In genomic region chr18:7561907-7562460, GRCh38 we compare ENCODE assay signal across 13 cellular contexts.
"Had no signal": no experiment of that assay in that cellular context is flagged by ENCODE, and none has a peak within 500 bp of the region (broad histone marks: within the 10 kb centered on the region; RNA-seq: fewer than 3 reads in every experiment).

No MANE protein-coding gene starts in this region.

- H3K36me3 Mint-ChIP-seq: activated naive CD8-positive, alpha-beta T cell treated with anti-CD3 and anti-CD28 coated beads, Interleukin-2, amount 10 ng/mL, durations not matched to agents 7 days and 5 days; memory B cell; natural killer cell treated with Interleukin-12 subunit alpha and Interleukin-12 subunit beta and Interleukin-15 and Interleukin-18, amount 100 ng/mL, for 72 hours had no signal

- DNase-seq: activated CD4-positive, CD25-positive, alpha-beta regulatory T cell treated with anti-CD3 and anti-CD28 coated beads, Interleukin-2, amount 50 U/mL, for 72 hours; activated naive CD4-positive, alpha-beta T cell; activated naive CD8-positive, alpha-beta T cell treated with anti-CD3 and anti-CD28 coated beads, Interleukin-2, amount 10 ng/mL, durations not matched to agents 7 days and 5 days; activated T-cell treated with anti-CD3 and anti-CD28 coated beads for 4 hours; anterior cingulate cortex; foreskin fibroblast; nucleus accumbens; right cardiac atrium had no signal

- FAIRE-seq: colon had no signal

- H3K4me3 Mint-ChIP-seq: activated naive CD8-positive, alpha-beta T cell treated with anti-CD3 and anti-CD28 coated beads, Interleukin-2, amount 10 ng/mL, durations not matched to agents 7 days and 5 days; memory B cell; natural killer cell treated with Interleukin-12 subunit alpha and Interleukin-12 subunit beta and Interleukin-15 and Interleukin-18, amount 100 ng/mL, for 72 hours; stimulated activated naive CD8-positive, alpha-beta T cell treated with anti-CD3 and anti-CD28 coated beads, Interleukin-15, Interleukin-2, amounts not matched to agents 100 ng/mL and 50 ng/mL, for 24 hours had no signal

- H3K9me3 Mint-ChIP-seq: activated naive CD8-positive, alpha-beta T cell treated with anti-CD3 and anti-CD28 coated beads, Interleukin-2, amount 10 ng/mL, durations not matched to agents 7 days and 5 days; memory B cell; natural killer cell treated with Interleukin-12 subunit alpha and Interleukin-12 subunit beta and Interleukin-15 and Interleukin-18, amount 100 ng/mL, for 72 hours; stimulated activated naive CD8-positive, alpha-beta T cell treated with anti-CD3 and anti-CD28 coated beads, Interleukin-15, Interleukin-2, amounts not matched to agents 100 ng/mL and 50 ng/mL, for 24 hours had no signal

- H3K27ac ChIP-seq: SK-N-MC had no signal

- H3K4me3 ChIP-seq: SK-N-MC had no signal

- ATAC-seq: natural killer cell treated with Interleukin-12 subunit alpha and Interleukin-12 subunit beta and Interleukin-15 and Interleukin-18, amount 100 ng/mL, for 72 hours had no signal

- H3K4me1 Mint-ChIP-seq: activated naive CD8-positive, alpha-beta T cell treated with anti-CD3 and anti-CD28 coated beads, Interleukin-2, amount 10 ng/mL, durations not matched to agents 7 days and 5 days had no signal

- H3K27ac Mint-ChIP-seq: activated naive CD8-positive, alpha-beta T cell treated with anti-CD3 and anti-CD28 coated beads, Interleukin-2, amount 10 ng/mL, durations not matched to agents 7 days and 5 days; memory B cell; natural killer cell treated with Interleukin-12 subunit alpha and Interleukin-12 subunit beta and Interleukin-15 and Interleukin-18, amount 100 ng/mL, for 72 hours; stimulated activated naive CD8-positive, alpha-beta T cell treated with anti-CD3 and anti-CD28 coated beads, Interleukin-15, Interleukin-2, amounts not matched to agents 100 ng/mL and 50 ng/mL, for 24 hours had no signal
